22 cellular contexts compared by ENCODE assay signal in the genomic region with DNA sequence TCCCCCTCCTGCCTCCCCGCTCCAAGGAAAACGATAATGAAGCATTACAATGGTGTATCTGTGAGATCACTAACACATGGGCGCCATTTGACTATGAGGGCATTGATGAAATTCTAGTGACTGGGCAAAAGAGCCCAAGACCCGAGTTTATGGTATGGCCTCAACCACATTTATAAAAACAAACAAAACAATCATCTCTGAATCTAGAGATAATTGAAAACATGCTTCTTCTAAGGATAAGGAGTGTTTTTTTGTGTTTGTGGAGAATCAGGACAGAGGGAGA.
"Had no signal": no experiment of that assay in that cellular context is flagged by ENCODE, and none has a peak within 500 bp of the region (broad histone marks: within the 10 kb centered on the region; RNA-seq: fewer than 3 reads in every experiment).

No MANE protein-coding gene starts in this region.

- H3K36me3 ChIP-seq: ascending aorta, cardiac muscle cell had no signal

- H3K4me1 ChIP-seq: ascending aorta had no signal

- ATAC-seq: activated CD4-positive, CD25-positive, alpha-beta regulatory T cell treated with anti-CD3 and anti-CD28 coated beads, Interleukin-2, amount 50 U/mL, for 24 hours; activated CD8-positive, alpha-beta T cell treated with anti-CD3 and anti-CD28 coated beads, Interleukin-2, amount 10 ng/mL, durations not matched to agents 7 days and 5 days; PC-3 had no signal

- H3K4me3 Mint-ChIP-seq: activated CD8-positive, alpha-beta T cell treated with anti-CD3 and anti-CD28 coated beads, Interleukin-2, amount 10 ng/mL, durations not matched to agents 7 days and 5 days; activated naive CD4-positive, alpha-beta T cell treated with anti-CD3 and anti-CD28 coated beads, Interleukin-2, amount 50 U/mL, for 24 hours; activated T-cell treated with anti-CD3 and anti-CD28 coated beads, Interleukin-2, amount 50 U/mL, for 24 hours; activated T-helper 1 cell treated with anti-CD3 and anti-CD28 coated beads, Interleukin-12 subunit alpha, Interleukin-12 subunit beta, Interleukin-2, Interleukin-4 antibody, amounts not matched to agents 30 ng/mL and 10 ng/mL and 1 ng/mL, durations not matched to agents 14 hours and 24 hours and 36 hours; brain; T-helper 1 cell treated with Interleukin-12 subunit alpha and Interleukin-12 subunit beta and Interleukin-4 antibody, amounts not matched to agents 30 μg/mL and 1 μg/mL, for 36 hours had no signal

- H3K4me3 ChIP-seq: ascending aorta, cardiac muscle cell had no signal

- H3K27ac Mint-ChIP-seq: activated CD8-positive, alpha-beta T cell treated with anti-CD3 and anti-CD28 coated beads, Interleukin-2, amount 10 ng/mL, durations not matched to agents 7 days and 5 days; activated naive CD4-positive, alpha-beta T cell treated with anti-CD3 and anti-CD28 coated beads, Interleukin-2, amount 50 U/mL, for 24 hours; activated T-cell treated with anti-CD3 and anti-CD28 coated beads, Interleukin-2, amount 50 U/mL, for 24 hours; activated T-helper 1 cell treated with anti-CD3 and anti-CD28 coated beads, Interleukin-12 subunit alpha, Interleukin-12 subunit beta, Interleukin-2, Interleukin-4 antibody, amounts not matched to agents 30 ng/mL and 10 ng/mL and 1 ng/mL, durations not matched to agents 14 hours and 24 hours and 36 hours; T-helper 1 cell treated with Interleukin-12 subunit alpha and Interleukin-12 subunit beta and Interleukin-4 antibody, amounts not matched to agents 30 μg/mL and 1 μg/mL, for 36 hours had no signal

- H3K36me3 Mint-ChIP-seq: activated naive CD4-positive, alpha-beta T cell treated with anti-CD3 and anti-CD28 coated beads, Interleukin-2, amount 50 U/mL, for 24 hours; brain had no signal

- DNase-seq: activated CD4-positive, alpha-beta T cell treated with anti-CD3 and anti-CD28 coated beads for 48 hours; activated CD4-positive, alpha-beta T cell treated with anti-CD3 and anti-CD28 coated beads, Interleukin-2, amount 50 U/mL, for 4 hours; activated CD8-positive, alpha-beta memory T cell treated with anti-CD3 and anti-CD28 coated beads, Interleukin-2, amount 50 U/mL, for 48 hours; activated CD8-positive, alpha-beta T cell treated with anti-CD3 and anti-CD28 coated beads, Interleukin-2, amount 10 ng/mL, durations not matched to agents 7 days and 5 days; activated effector memory CD4-positive, alpha-beta T cell treated with Interleukin-2 at 50 U/mL for 16 hours; activated naive CD4-positive, alpha-beta T cell; activated T-cell treated with anti-CD3 and anti-CD28 coated beads, Interleukin-2, amount 50 U/mL, for 24 hours; MM.1S; NCI-H1105; NCI-H1436 treated with DMSO at 0.1 percent for 48 hours; NCI-H187; NCI-H2081; NCI-H524; PC-3; SHP77 treated with DMSO at 0.1 percent for 48 hours had no signal

- H3K4me1 Mint-ChIP-seq: activated naive CD4-positive, alpha-beta T cell treated with anti-CD3 and anti-CD28 coated beads, Interleukin-2, amount 50 U/mL, for 24 hours had no signal

- H3K27me3 ChIP-seq: ascending aorta, cardiac muscle cell had no signal

- H3K27ac ChIP-seq: ascending aorta, cardiac muscle cell had no signal

- H3K9me3 Mint-ChIP-seq: activated naive CD4-positive, alpha-beta T cell treated with anti-CD3 and anti-CD28 coated beads, Interleukin-2, amount 50 U/mL, for 24 hours; activated T-cell treated with anti-CD3 and anti-CD28 coated beads, Interleukin-2, amount 50 U/mL, for 24 hours had no signal

- H3K9me3 ChIP-seq: ascending aorta had no signal
